1 cellular context compared by ENCODE assay signal in the genomic region with DNA sequence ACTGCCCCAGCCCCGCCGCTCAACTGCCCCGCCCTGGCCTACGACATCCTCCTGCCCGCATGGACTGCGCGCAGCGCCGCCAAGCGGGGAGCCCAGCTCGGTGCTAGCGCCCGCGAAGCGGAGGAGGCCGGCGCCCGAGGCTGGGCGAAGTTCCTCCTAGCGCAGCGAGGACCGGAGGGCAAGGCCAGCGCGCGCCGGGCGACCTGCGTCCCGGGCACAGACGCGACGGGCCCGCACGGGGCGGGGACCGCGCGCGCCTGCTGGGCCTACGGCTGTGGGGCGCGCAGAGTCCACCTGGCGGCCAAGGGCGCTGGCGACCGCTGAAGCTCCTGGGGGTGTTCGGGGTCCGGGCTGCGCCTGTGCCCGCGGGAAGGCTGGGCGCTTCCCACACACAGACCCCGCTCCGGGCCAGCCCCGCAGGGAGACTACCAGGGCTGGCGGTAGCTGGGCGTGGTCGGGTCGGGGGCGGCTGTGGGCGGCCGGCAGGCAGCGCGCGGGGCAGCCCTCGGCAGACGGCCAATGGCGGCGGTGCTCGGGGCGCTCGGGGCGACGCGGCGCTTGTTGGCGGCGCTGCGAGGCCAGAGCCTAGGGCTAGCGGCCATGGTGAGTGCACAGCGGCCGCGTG.
TF ChIP-seq lines count a peak whose summit lies in the region.

A gene (plus strand): TSS at position 511 of the 625 bp plus-strand sequence. CDS start 9 bp downstream, at position 520.

TF ChIP-seq in HepG2, 621 proteins besides CTCF, POLR2A, EP300 and RAD21 (continued from another document and continues in another):
- TF ChIP-seq, protein P1, sequence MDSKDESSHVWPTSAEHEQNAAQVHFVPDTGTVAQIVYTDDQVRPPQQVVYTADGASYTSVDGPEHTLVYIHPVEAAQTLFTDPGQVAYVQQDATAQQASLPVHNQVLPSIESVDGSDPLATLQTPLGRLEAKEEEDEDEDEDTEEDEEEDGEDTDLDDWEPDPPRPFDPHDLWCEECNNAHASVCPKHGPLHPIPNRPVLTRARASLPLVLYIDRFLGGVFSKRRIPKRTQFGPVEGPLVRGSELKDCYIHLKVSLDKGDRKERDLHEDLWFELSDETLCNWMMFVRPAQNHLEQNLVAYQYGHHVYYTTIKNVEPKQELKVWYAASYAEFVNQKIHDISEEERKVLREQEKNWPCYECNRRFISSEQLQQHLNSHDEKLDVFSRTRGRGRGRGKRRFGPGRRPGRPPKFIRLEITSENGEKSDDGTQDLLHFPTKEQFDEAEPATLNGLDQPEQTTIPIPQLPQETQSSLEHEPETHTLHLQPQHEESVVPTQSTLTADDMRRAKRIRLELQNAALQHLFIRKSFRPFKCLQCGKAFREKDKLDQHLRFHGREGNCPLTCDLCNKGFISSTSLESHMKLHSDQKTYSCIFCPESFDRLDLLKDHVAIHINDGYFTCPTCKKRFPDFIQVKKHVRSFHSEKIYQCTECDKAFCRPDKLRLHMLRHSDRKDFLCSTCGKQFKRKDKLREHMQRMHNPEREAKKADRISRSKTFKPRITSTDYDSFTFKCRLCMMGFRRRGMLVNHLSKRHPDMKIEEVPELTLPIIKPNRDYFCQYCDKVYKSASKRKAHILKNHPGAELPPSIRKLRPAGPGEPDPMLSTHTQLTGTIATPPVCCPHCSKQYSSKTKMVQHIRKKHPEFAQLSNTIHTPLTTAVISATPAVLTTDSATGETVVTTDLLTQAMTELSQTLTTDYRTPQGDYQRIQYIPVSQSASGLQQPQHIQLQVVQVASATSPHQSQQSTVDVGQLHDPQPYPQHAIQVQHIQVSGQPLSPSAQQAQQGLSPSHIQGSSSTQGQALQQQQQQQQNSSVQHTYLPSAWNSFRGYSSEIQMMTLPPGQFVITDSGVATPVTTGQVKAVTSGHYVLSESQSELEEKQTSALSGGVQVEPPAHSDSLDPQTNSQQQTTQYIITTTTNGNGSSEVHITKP (CRISPR knock-in tag; IDR thresholded peaks at IDR 0.05; ENCODE audit: low read depth) = peak; percentile 58; the same call in 1 of the 2 replicates
- TF ChIP-seq ZNF296 (CRISPR knock-in tag; conservative IDR thresholded peaks at IDR 0.05) (no peak), ZKSCAN8 (CRISPR knock-in tag; IDR thresholded peaks at IDR 0.05; ENCODE audit: borderline replicate concordance) (no peak), HES4 (CRISPR knock-in tag; IDR thresholded peaks at IDR 0.05; ENCODE audit: borderline replicate concordance) (peak; percentile 63), NFE2L1 (CRISPR knock-in tag; IDR thresholded peaks at IDR 0.05; ENCODE audit: borderline replicate concordance) (no peak), JDP2 (CRISPR knock-in tag; IDR thresholded peaks at IDR 0.05; ENCODE audit: borderline replicate concordance) (no peak), ZBTB8A (CRISPR knock-in tag; IDR thresholded peaks at IDR 0.05; ENCODE audit: borderline replicate concordance, low read depth) (peak; percentile 97), DR1 (CRISPR knock-in tag; IDR thresholded peaks at IDR 0.05) (peak; percentile 52; the same call in 1 of the 2 replicates), ZSCAN29 (CRISPR knock-in tag; conservative IDR thresholded peaks at IDR 0.05) (peak; percentile 98), RBFOX2 (IDR thresholded peaks at IDR 0.05; ENCODE audit: low read depth, low read length) (peak; percentile 97), SMAD1 (CRISPR knock-in tag; IDR thresholded peaks at IDR 0.05; ENCODE audit: borderline replicate concordance, low read depth) (no peak), HDAC1 (CRISPR knock-in tag; IDR thresholded peaks at IDR 0.05) (peak; percentile 91), ASH2L (IDR thresholded peaks at IDR 0.05; ENCODE audit: insufficient read length, low read depth, low read length) (peak; percentile 78), KDM5A (IDR thresholded peaks at IDR 0.05; ENCODE audit: borderline replicate concordance, low read length) (no peak), BHLHE40 (IDR thresholded peaks at IDR 0.05; ENCODE audit: low read length) (no peak), GATA4 (IDR thresholded peaks at IDR 0.05; ENCODE audit: borderline replicate concordance, low read depth) (no peak), MAZ (IDR thresholded peaks at IDR 0.05; ENCODE audit: borderline replicate concordance, low read depth, low read length) (peak; percentile 79), MAZ (CRISPR knock-in tag; IDR thresholded peaks at IDR 0.05; ENCODE audit: low read depth) (peak; percentile 97), IKZF1 (IDR thresholded peaks at IDR 0.05) (no peak), TARDBP (CRISPR knock-in tag; IDR thresholded peaks at IDR 0.05) (peak; percentile 82), PRMT3 (CRISPR knock-in tag; IDR thresholded peaks at IDR 0.05; ENCODE audit: borderline replicate concordance, low read depth) (no peak), ZNF331 (CRISPR knock-in tag; IDR thresholded peaks at IDR 0.05) (peak; percentile 60), ZNF337 (CRISPR knock-in tag; IDR thresholded peaks at IDR 0.05; ENCODE audit: borderline replicate concordance, low read depth) (peak; percentile 40; the same call in 1 of the 2 replicates), ARNTL (CRISPR knock-in tag; IDR thresholded peaks at IDR 0.05) (0 out of 2 replicates have a peak, but pooled peaks have one; percentile 8), ZSCAN20 (CRISPR knock-in tag; IDR thresholded peaks at IDR 0.05; ENCODE audit: borderline replicate concordance) (peak; percentile 77; the same call in 1 of the 2 replicates), MYC (CRISPR knock-in tag; IDR thresholded peaks at IDR 0.05; ENCODE audit: borderline replicate concordance) (peak; percentile 87), PITX1 (CRISPR knock-in tag; IDR thresholded peaks at IDR 0.05) (peak; percentile 58; the same call in 1 of the 2 replicates), ZNF614 (CRISPR knock-in tag; IDR thresholded peaks at IDR 0.05; ENCODE audit: borderline replicate concordance) (peak; percentile 83; the same call in 1 of the 2 replicates), SNAPC2 (CRISPR knock-in tag; IDR thresholded peaks at IDR 0.05) (no peak), ZNF550 (CRISPR knock-in tag; IDR thresholded peaks at IDR 0.05; ENCODE audit: borderline replicate concordance) (no peak), FOXP1 (IDR thresholded peaks at IDR 0.05) (no peak), FOXP1 (CRISPR knock-in tag; IDR thresholded peaks at IDR 0.05) (no peak), SSRP1 (CRISPR knock-in tag; IDR thresholded peaks at IDR 0.05) (peak; percentile 83; the same call in 1 of the 2 replicates), ZNF432 (CRISPR knock-in tag; IDR thresholded peaks at IDR 0.05; ENCODE audit: borderline replicate concordance) (no peak), ELF4 (CRISPR knock-in tag; IDR thresholded peaks at IDR 0.05; ENCODE audit: borderline replicate concordance) (no peak), STAT5B (CRISPR knock-in tag; IDR thresholded peaks at IDR 0.05) (no peak), SMAD9 (CRISPR knock-in tag; IDR thresholded peaks at IDR 0.05) (no peak)
- TF ChIP-seq, protein P2, sequence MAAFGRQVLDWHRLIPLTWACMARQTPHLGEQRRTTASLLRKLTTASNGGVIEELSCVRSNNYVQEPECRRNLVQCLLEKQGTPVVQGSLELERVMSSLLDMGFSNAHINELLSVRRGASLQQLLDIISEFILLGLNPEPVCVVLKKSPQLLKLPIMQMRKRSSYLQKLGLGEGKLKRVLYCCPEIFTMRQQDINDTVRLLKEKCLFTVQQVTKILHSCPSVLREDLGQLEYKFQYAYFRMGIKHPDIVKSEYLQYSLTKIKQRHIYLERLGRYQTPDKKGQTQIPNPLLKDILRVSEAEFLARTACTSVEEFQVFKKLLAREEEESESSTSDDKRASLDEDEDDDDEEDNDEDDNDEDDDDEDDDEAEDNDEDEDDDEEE (CRISPR knock-in tag; IDR thresholded peaks at IDR 0.05) = no peak
- TF ChIP-seq, protein P3, sequence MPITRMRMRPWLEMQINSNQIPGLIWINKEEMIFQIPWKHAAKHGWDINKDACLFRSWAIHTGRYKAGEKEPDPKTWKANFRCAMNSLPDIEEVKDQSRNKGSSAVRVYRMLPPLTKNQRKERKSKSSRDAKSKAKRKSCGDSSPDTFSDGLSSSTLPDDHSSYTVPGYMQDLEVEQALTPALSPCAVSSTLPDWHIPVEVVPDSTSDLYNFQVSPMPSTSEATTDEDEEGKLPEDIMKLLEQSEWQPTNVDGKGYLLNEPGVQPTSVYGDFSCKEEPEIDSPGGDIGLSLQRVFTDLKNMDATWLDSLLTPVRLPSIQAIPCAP (CRISPR knock-in tag; IDR thresholded peaks at IDR 0.05; ENCODE audit: low read depth) = no peak
- TF ChIP-seq, protein P4, sequence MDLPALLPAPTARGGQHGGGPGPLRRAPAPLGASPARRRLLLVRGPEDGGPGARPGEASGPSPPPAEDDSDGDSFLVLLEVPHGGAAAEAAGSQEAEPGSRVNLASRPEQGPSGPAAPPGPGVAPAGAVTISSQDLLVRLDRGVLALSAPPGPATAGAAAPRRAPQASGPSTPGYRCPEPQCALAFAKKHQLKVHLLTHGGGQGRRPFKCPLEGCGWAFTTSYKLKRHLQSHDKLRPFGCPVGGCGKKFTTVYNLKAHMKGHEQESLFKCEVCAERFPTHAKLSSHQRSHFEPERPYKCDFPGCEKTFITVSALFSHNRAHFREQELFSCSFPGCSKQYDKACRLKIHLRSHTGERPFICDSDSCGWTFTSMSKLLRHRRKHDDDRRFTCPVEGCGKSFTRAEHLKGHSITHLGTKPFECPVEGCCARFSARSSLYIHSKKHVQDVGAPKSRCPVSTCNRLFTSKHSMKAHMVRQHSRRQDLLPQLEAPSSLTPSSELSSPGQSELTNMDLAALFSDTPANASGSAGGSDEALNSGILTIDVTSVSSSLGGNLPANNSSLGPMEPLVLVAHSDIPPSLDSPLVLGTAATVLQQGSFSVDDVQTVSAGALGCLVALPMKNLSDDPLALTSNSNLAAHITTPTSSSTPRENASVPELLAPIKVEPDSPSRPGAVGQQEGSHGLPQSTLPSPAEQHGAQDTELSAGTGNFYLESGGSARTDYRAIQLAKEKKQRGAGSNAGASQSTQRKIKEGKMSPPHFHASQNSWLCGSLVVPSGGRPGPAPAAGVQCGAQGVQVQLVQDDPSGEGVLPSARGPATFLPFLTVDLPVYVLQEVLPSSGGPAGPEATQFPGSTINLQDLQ (CRISPR knock-in tag; IDR thresholded peaks at IDR 0.05) = no peak
- TF ChIP-seq, protein P5, sequence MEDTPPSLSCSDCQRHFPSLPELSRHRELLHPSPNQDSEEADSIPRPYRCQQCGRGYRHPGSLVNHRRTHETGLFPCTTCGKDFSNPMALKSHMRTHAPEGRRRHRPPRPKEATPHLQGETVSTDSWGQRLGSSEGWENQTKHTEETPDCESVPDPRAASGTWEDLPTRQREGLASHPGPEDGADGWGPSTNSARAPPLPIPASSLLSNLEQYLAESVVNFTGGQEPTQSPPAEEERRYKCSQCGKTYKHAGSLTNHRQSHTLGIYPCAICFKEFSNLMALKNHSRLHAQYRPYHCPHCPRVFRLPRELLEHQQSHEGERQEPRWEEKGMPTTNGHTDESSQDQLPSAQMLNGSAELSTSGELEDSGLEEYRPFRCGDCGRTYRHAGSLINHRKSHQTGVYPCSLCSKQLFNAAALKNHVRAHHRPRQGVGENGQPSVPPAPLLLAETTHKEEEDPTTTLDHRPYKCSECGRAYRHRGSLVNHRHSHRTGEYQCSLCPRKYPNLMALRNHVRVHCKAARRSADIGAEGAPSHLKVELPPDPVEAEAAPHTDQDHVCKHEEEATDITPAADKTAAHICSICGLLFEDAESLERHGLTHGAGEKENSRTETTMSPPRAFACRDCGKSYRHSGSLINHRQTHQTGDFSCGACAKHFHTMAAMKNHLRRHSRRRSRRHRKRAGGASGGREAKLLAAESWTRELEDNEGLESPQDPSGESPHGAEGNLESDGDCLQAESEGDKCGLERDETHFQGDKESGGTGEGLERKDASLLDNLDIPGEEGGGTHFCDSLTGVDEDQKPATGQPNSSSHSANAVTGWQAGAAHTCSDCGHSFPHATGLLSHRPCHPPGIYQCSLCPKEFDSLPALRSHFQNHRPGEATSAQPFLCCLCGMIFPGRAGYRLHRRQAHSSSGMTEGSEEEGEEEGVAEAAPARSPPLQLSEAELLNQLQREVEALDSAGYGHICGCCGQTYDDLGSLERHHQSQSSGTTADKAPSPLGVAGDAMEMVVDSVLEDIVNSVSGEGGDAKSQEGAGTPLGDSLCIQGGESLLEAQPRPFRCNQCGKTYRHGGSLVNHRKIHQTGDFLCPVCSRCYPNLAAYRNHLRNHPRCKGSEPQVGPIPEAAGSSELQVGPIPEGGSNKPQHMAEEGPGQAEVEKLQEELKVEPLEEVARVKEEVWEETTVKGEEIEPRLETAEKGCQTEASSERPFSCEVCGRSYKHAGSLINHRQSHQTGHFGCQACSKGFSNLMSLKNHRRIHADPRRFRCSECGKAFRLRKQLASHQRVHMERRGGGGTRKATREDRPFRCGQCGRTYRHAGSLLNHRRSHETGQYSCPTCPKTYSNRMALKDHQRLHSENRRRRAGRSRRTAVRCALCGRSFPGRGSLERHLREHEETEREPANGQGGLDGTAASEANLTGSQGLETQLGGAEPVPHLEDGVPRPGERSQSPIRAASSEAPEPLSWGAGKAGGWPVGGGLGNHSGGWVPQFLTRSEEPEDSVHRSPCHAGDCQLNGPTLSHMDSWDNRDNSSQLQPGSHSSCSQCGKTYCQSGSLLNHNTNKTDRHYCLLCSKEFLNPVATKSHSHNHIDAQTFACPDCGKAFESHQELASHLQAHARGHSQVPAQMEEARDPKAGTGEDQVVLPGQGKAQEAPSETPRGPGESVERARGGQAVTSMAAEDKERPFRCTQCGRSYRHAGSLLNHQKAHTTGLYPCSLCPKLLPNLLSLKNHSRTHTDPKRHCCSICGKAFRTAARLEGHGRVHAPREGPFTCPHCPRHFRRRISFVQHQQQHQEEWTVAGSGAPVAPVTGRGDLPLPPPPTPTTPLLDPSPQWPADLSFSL (CRISPR knock-in tag; IDR thresholded peaks at IDR 0.05) = no peak
- TF ChIP-seq, protein P6, sequence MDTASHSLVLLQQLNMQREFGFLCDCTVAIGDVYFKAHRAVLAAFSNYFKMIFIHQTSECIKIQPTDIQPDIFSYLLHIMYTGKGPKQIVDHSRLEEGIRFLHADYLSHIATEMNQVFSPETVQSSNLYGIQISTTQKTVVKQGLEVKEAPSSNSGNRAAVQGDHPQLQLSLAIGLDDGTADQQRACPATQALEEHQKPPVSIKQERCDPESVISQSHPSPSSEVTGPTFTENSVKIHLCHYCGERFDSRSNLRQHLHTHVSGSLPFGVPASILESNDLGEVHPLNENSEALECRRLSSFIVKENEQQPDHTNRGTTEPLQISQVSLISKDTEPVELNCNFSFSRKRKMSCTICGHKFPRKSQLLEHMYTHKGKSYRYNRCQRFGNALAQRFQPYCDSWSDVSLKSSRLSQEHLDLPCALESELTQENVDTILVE (CRISPR knock-in tag; IDR thresholded peaks at IDR 0.05) = peak; percentile 79; the same call in 1 of the 2 replicates
- TF ChIP-seq, protein P7, sequence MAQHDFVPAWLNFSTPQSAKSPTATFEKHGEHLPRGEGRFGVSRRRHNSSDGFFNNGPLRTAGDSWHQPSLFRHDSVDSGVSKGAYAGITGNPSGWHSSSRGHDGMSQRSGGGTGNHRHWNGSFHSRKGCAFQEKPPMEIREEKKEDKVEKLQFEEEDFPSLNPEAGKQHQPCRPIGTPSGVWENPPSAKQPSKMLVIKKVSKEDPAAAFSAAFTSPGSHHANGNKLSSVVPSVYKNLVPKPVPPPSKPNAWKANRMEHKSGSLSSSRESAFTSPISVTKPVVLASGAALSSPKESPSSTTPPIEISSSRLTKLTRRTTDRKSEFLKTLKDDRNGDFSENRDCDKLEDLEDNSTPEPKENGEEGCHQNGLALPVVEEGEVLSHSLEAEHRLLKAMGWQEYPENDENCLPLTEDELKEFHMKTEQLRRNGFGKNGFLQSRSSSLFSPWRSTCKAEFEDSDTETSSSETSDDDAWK (CRISPR knock-in tag; IDR thresholded peaks at IDR 0.05) = no peak
- TF ChIP-seq, protein P8, sequence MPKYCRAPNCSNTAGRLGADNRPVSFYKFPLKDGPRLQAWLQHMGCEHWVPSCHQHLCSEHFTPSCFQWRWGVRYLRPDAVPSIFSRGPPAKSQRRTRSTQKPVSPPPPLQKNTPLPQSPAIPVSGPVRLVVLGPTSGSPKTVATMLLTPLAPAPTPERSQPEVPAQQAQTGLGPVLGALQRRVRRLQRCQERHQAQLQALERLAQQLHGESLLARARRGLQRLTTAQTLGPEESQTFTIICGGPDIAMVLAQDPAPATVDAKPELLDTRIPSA (CRISPR knock-in tag; IDR thresholded peaks at IDR 0.05; ENCODE audit: borderline replicate concordance) = 0 out of 2 replicates have a peak, but pooled peaks have one; percentile 35
